26 cellular contexts compared by ENCODE assay signal in genomic region chr15:55348281-55348778, GRCh38. TPM values are rescaled to one million over a fixed set of nuclear protein-coding genes. Genes with fewer than 3 reads are reported as not detected.
DNase-seq lines count a peak whose midpoint lies in the region; ATAC-seq, FAIRE-seq and TF ChIP-seq lines count a peak whose summit lies in the region.
"Had no signal": no experiment of that assay in that cellular context is flagged by ENCODE, and none has a peak within 500 bp of the region (broad histone marks: within the 10 kb centered on the region; RNA-seq: fewer than 3 reads in every experiment).

No MANE protein-coding gene starts in this region.

- no peak overlapping the region for H2BK20ac ChIP-seq in H9 (ENCODE audit: low read depth, low read length, poor library complexity, severe bottlenecking)

- H3K9me3 Mint-ChIP-seq in CD8-positive, alpha-beta T cell: no peaks in the 10 kb centered on the region
- no peaks in the 10 kb centered on the region for H3K9me3 Mint-ChIP-seq in H9
- H3K9me3 Mint-ChIP-seq: CD4-positive, alpha-beta T cell had no signal

- H2BK15ac ChIP-seq in H9 (ENCODE audit: low read depth, low read length) (no peak overlapping the region), mesendoderm (replicated peaks; ENCODE audit: low read depth) (no peak overlapping the region)

- H3K18ac ChIP-seq in H9 (ENCODE audit: insufficient read length, low read depth, low read length) (no peak overlapping the region), mesendoderm (ENCODE audit: low read length) (no peak overlapping the region)

- H3K14ac ChIP-seq in H9 (ENCODE audit: insufficient read depth, low read length): no peak overlapping the region

- no CpG with 5 or more reads among the region's 4 CpGs for WGBS in H9 (ENCODE audit: extremely low coverage, insufficient read length, low lambda C conversion rate)
- 49% methylated on average over 4 of the region's 4 CpGs for WGBS in K562 (ENCODE audit: insufficient coverage, low coverage, missing lambda C conversion rate)
- WGBS in mesendoderm (ENCODE audit: extremely low coverage, insufficient coverage, low lambda C conversion rate): no CpG with 5 or more reads among the region's 4 CpGs
- WGBS in mammary epithelial cell (ENCODE audit: low coverage, missing lambda C conversion rate): 54% methylated on average over 4 of the region's 4 CpGs

- ATAC-seq in CD8-positive, alpha-beta T cell: no peak
- ATAC-seq in K562: peak; percentile 63
- ATAC-seq: GM12878, Panc1 had no signal

- H4K20me1 ChIP-seq in H9 (ENCODE audit: control insufficient read depth, insufficient read depth, insufficient read length) (no peaks in the 10 kb centered on the region), K562 (replicated peaks; ENCODE audit: control insufficient read depth, insufficient read depth, low read length) (no peaks in the 10 kb centered on the region; the same call in 1 of the 2 replicates), mammary epithelial cell (ENCODE audit: insufficient read depth, low read length) (no peaks in the 10 kb centered on the region)
- H4K20me1 ChIP-seq: BLaER1 treated with 17β-estradiol and CSF1 and Interleukin-3, amounts not matched to agents 10 nM and 100 nM had no signal

- H3K4me3 ChIP-seq in CD8-positive, alpha-beta T cell (ENCODE audit: low read depth, low read length): no peak overlapping the region
- H3K4me3 ChIP-seq in K562: no peak overlapping the region
- no peak overlapping the region for H3K4me3 ChIP-seq in mesendoderm (ENCODE audit: low read length)
- H3K4me3 ChIP-seq in mammary epithelial cell (replicated peaks in 1 of 3; ENCODE audit: insufficient read depth in 1 of 3, low read depth in 2 of 3, low read length in 3 of 3): no peak overlapping the region
- H3K4me3 ChIP-seq: BLaER1 treated with 17β-estradiol and CSF1 and Interleukin-3, amounts not matched to agents 10 nM and 100 nM; GM12878; SK-N-MC had no signal

- no peak overlapping the region for H3K23ac ChIP-seq in H9 (ENCODE audit: insufficient read length, low read depth, low read length)
- H3K23ac ChIP-seq in mesendoderm (ENCODE audit: low read length): no peak overlapping the region

- H3K36me3 ChIP-seq in CD8-positive, alpha-beta T cell (ENCODE audit: insufficient read depth, low read length): no peaks in the 10 kb centered on the region
- H3K36me3 ChIP-seq in K562 (ENCODE audit: control insufficient read depth, insufficient read depth, low read length) (peaks cover 28% of the 10 kb centered on the region), mesendoderm (ENCODE audit: control insufficient read depth, insufficient read depth, low read length) (no peaks in the 10 kb centered on the region), mammary epithelial cell (ENCODE audit: insufficient read depth, low read length) (no peaks in the 10 kb centered on the region)

- H2BK12ac ChIP-seq in H9 (ENCODE audit: insufficient read length, low read depth, low read length): no peak overlapping the region

- no peak overlapping the region for H2AK5ac ChIP-seq in H9 (ENCODE audit: insufficient read length, low read length)
- H2AK5ac ChIP-seq in mesendoderm (ENCODE audit: low read length): no peak overlapping the region

- H3K23me2 ChIP-seq in H9 (ENCODE audit: insufficient read length, low read depth, low read length, poor library complexity, severe bottlenecking): no peaks in the 10 kb centered on the region

- H3K79me1 ChIP-seq in H9 (ENCODE audit: insufficient read depth, low read depth, low read length, poor library complexity, severe bottlenecking) (no peaks in the 10 kb centered on the region), mesendoderm (ENCODE audit: low read length) (no peaks in the 10 kb centered on the region)

- H3K4me1 ChIP-seq in CD8-positive, alpha-beta T cell (ENCODE audit: insufficient read depth, low read length): no peaks in the 10 kb centered on the region
- H3K4me1 ChIP-seq in H9 (ENCODE audit: insufficient read depth, low read length) (peaks cover 8% of the 10 kb centered on the region), K562 (replicated peaks in 1 of 2; ENCODE audit: control insufficient read depth in 2 of 2, insufficient read depth in 2 of 2, low read length in 2 of 2) (peaks cover 0 to 4% of the 10 kb centered on the region in 2 experiments; a peak in 3 of 5 replicates), mesendoderm (ENCODE audit: control insufficient read depth, low read depth, low read length) (peaks cover 3% of the 10 kb centered on the region), mammary epithelial cell (ENCODE audit: insufficient read depth, low read length) (peaks cover 8% of the 10 kb centered on the region)

- dilution Hi-C loops in mammary epithelial cell (cut with HindIII; ENCODE audit: low sequenced_read_pairs): no loop called here

- H2AFZ ChIP-seq in H9 (ENCODE audit: low read length) (no peak overlapping the region), K562 (ENCODE audit: low read depth, low read length) (no peak overlapping the region), mammary epithelial cell (ENCODE audit: low read depth, low read length) (no peak overlapping the region)

- H3K4me2 ChIP-seq in H9 (ENCODE audit: insufficient read depth, insufficient read length, low read length): no peak overlapping the region
- H3K4me2 ChIP-seq in K562 (ENCODE audit: insufficient read depth, low read length): no peak overlapping the region
- no peak overlapping the region for H3K4me2 ChIP-seq in mesendoderm (ENCODE audit: low read length)
- H3K4me2 ChIP-seq in mammary epithelial cell (ENCODE audit: insufficient read depth, low read depth, low read length): no peak overlapping the region
- H3K4me2 ChIP-seq: BLaER1 treated with 17β-estradiol and CSF1 and Interleukin-3, amounts not matched to agents 10 nM and 100 nM had no signal

- H3K4me1 Mint-ChIP-seq in CD8-positive, alpha-beta T cell (ENCODE audit: low read depth): no peaks in the 10 kb centered on the region
- H3K4me1 Mint-ChIP-seq in H9: peaks cover 25 to 28% of the 10 kb centered on the region in 2 experiments

- H3K79me2 ChIP-seq in H9 (ENCODE audit: insufficient read depth, low read length): no peaks in the 10 kb centered on the region
- no peaks in the 10 kb centered on the region for H3K79me2 ChIP-seq in K562 (ENCODE audit: control insufficient read depth, insufficient read depth, low read length)
- H3K79me2 ChIP-seq in mesendoderm (ENCODE audit: control insufficient read depth, insufficient read depth, low read length): no peaks in the 10 kb centered on the region
- no peaks in the 10 kb centered on the region for H3K79me2 ChIP-seq in mammary epithelial cell (ENCODE audit: insufficient read depth, low read length)

- in situ Hi-C loops in K562 (cut with MboI) (no loop called here), mammary epithelial cell (cut with MboI; ENCODE audit: low sequenced_read_pairs in 2 of 2) (no loop called here)

- H2BK5ac ChIP-seq in H9 (ENCODE audit: insufficient read length, low read length): no peak overlapping the region
- no peak overlapping the region for H2BK5ac ChIP-seq in mesendoderm (ENCODE audit: low read length)

- no peaks in the 10 kb centered on the region for H3K9me1 ChIP-seq in K562 (ENCODE audit: control insufficient read depth, insufficient read depth, low read length)

- no peak for TF ChIP-seq POLR2A in K562 (conservative IDR thresholded peaks at IDR 0.05)
- TF ChIP-seq POLR2A in H54 (IDR thresholded peaks at IDR 0.05; ENCODE audit: low read depth, low read length): no peak

- POLR2A ChIA-PET in CD8-positive, alpha-beta T cell (lab: Charles Lee): no interaction called here
- POLR2A ChIA-PET in K562 (lab: Yijun Ruan, JAX): interaction anchor here (0.7 to 1.2 kb wide), 3 partner anchors 10 to 185 kb away, joined by 3 to 4 read pairs (median 3); no protein-coding TSS in a partner anchor

- H3K4me3 Mint-ChIP-seq in CD8-positive, alpha-beta T cell: no peak overlapping the region
- no peak overlapping the region for H3K4me3 Mint-ChIP-seq in H9
- H3K4me3 Mint-ChIP-seq: CD4-positive, alpha-beta T cell had no signal

- no peak for TF ChIP-seq EP300 in K562 (IDR thresholded peaks at IDR 0.05; ENCODE audit: low read length)

- no peak overlapping the region for H4K8ac ChIP-seq in H9 (replicated peaks; ENCODE audit: insufficient read length, low read depth, low read length)
- no peak overlapping the region for H4K8ac ChIP-seq in mesendoderm (ENCODE audit: low read depth, low read length)

- H3K27me3 ChIP-seq in CD8-positive, alpha-beta T cell (ENCODE audit: insufficient read depth, low read length): no peaks in the 10 kb centered on the region
- H3K27me3 ChIP-seq in H9 (ENCODE audit: insufficient read depth, low read length) (no peaks in the 10 kb centered on the region), K562 (ENCODE audit: control insufficient read depth in 2 of 2, insufficient read depth in 2 of 2, low read length in 2 of 2) (no peaks in the 10 kb centered on the region), mesendoderm (ENCODE audit: insufficient read depth, low read length, poor library complexity) (no peaks in the 10 kb centered on the region), mammary epithelial cell (ENCODE audit: insufficient read depth, low read length) (no peaks in the 10 kb centered on the region)
- H3K27me3 ChIP-seq: BLaER1 treated with 17β-estradiol and CSF1 and Interleukin-3, amounts not matched to agents 10 nM and 100 nM had no signal

- H4K5ac ChIP-seq in H9 (ENCODE audit: insufficient read length, low read depth, low read length) (no peak overlapping the region), mesendoderm (ENCODE audit: low read length) (no peak overlapping the region)

- no peaks in the 10 kb centered on the region for H3K9me3 ChIP-seq in CD8-positive, alpha-beta T cell (ENCODE audit: low read length)
- H3K9me3 ChIP-seq in H9 (ENCODE audit: control insufficient read depth, low read depth, low read length) (no peaks in the 10 kb centered on the region), K562 (replicated peaks; ENCODE audit: control insufficient read depth, insufficient read depth, low read depth, low read length) (no peaks in the 10 kb centered on the region), mammary epithelial cell (replicated peaks; ENCODE audit: insufficient read depth, low read length) (no peaks in the 10 kb centered on the region)

- no peak for FAIRE-seq in K562 (lab: Jason Lieb, UNC)
- FAIRE-seq in H54 (lab: Jason Lieb, UNC): no peak
- FAIRE-seq: A204.1, G401.6, GM12878, H1 had no signal

- H3K4ac ChIP-seq in H9 (ENCODE audit: low read depth, low read length) (no peak overlapping the region), mesendoderm (ENCODE audit: low read depth, low read length) (no peak overlapping the region)

- BruUV-seq in K562 (replicated peaks; lab: Mats Ljungman, UMichigan): no TSS peak
- no TSS peak for BruUV-seq in mammary epithelial cell (replicated peaks; lab: Mats Ljungman, UMichigan)

- H3T11ph ChIP-seq in H9 (ENCODE audit: low read length): no peak overlapping the region

- TF ChIP-seq CTCF in CD8-positive, alpha-beta T cell (IDR thresholded peaks at IDR 0.05): no peak
- no peak for TF ChIP-seq CTCF in H9 (conservative IDR thresholded peaks at IDR 0.05)
- TF ChIP-seq CTCF in K562 (IDR thresholded peaks at IDR 0.05 in 2 of 3, conservative IDR thresholded peaks at IDR 0.05 in 1 of 3; ENCODE audit: insufficient read depth in 2 of 3, low read depth in 1 of 3, low read length in 3 of 3): no peak
- TF ChIP-seq CTCF in mammary epithelial cell (conservative IDR thresholded peaks at IDR 0.05 in 1 of 2, IDR thresholded peaks at IDR 0.05 in 1 of 2; ENCODE audit: extremely low read depth in 1 of 2, insufficient read depth in 1 of 2, low read depth in 1 of 2, low read length in 2 of 2): no peak

- no peak overlapping the region for H3K27ac ChIP-seq in CD8-positive, alpha-beta T cell (ENCODE audit: low read depth, low read length)
- H3K27ac ChIP-seq in H9 (ENCODE audit: insufficient read length, low read depth, low read length) (no peak overlapping the region), K562 (ENCODE audit: extremely low read depth, low read depth, low read length) (no peak overlapping the region), mesendoderm (ENCODE audit: low read depth, low read length) (no peak overlapping the region), mammary epithelial cell (ENCODE audit: insufficient read depth, low read depth, low read length) (no peak overlapping the region)
- H3K27ac ChIP-seq: BLaER1 treated with 17β-estradiol and CSF1 and Interleukin-3, amounts not matched to agents 10 nM and 100 nM; SK-N-MC had no signal

- no peaks in the 10 kb centered on the region for H3K27me3 Mint-ChIP-seq in CD8-positive, alpha-beta T cell (ENCODE audit: low read depth)
- no peaks in the 10 kb centered on the region for H3K27me3 Mint-ChIP-seq in H9 (ENCODE audit: low read depth)
- H3K27me3 Mint-ChIP-seq: CD4-positive, alpha-beta T cell had no signal

- H3K56ac ChIP-seq in H9 (ENCODE audit: insufficient read length, low read depth, low read length) (no peak overlapping the region), mesendoderm (ENCODE audit: low read length) (no peak overlapping the region)

- no peak overlapping the region for H3K9ac ChIP-seq in H9 (ENCODE audit: extremely low read depth, insufficient read length, low read length)
- H3K9ac ChIP-seq in K562 (ENCODE audit: insufficient read depth in 1 of 2, low read depth in 2 of 2, low read length in 2 of 2): no peak overlapping the region
- H3K9ac ChIP-seq in mesendoderm (ENCODE audit: low read length): no peak overlapping the region
- H3K9ac ChIP-seq in mammary epithelial cell (ENCODE audit: insufficient read depth, low read length): no peak overlapping the region
- H3K9ac ChIP-seq: BLaER1 treated with 17β-estradiol and CSF1 and Interleukin-3, amounts not matched to agents 10 nM and 100 nM had no signal

- no peak for DNase-seq in CD8-positive, alpha-beta T cell
- DNase-seq in H9: peak; percentile 69
- DNase-seq in K562 (ENCODE audit: extremely low read depth in 1 of 4, low spot score in 3 of 4): peak in 1 of 4 experiments; percentile 8
- DNase-seq in mesendoderm: peak; percentile 31
- DNase-seq in mammary epithelial cell: no peak
- no peak for DNase-seq in GF-D8 (lab: John Stamatoyannopoulos, UW)
- no peak for DNase-seq in H54 (ENCODE audit: insufficient read length, low spot score)
- no peak for DNase-seq in RPMI8226
- DNase-seq: AML-193; CD4-positive, alpha-beta T cell; COR-L47; DMS53; KBM-7; NCI-H2029; NCI-H226; NCI-H510A; NCI-H69; SIG-M5; SW 1271 had no signal

- no peak overlapping the region for H4K91ac ChIP-seq in H9 (ENCODE audit: insufficient read length, low read depth, low read length)

- TF ChIP-seq RAD21 in K562 (CRISPR knock-in tag; conservative IDR thresholded peaks at IDR 0.05 in 1 of 2, IDR thresholded peaks at IDR 0.05 in 1 of 2): no peak

- peak overlapping the region; percentile 71 for H3K27ac Mint-ChIP-seq in CD8-positive, alpha-beta T cell
- H3K27ac Mint-ChIP-seq in H9: no peak overlapping the region
- H3K27ac Mint-ChIP-seq: CD4-positive, alpha-beta T cell had no signal

- H2BK120ac ChIP-seq in H9 (ENCODE audit: low read depth, low read length, poor library complexity, severe bottlenecking) (no peak overlapping the region), mesendoderm (ENCODE audit: low read depth, low read length) (no peak overlapping the region)

- CTCF ChIA-PET in CD8-positive, alpha-beta T cell (lab: Charles Lee): no interaction called here
- CTCF ChIA-PET in K562 (lab: Yijun Ruan, JAX; ENCODE audit: low intra/inter-chr PET ratio) (no interaction called here), mammary epithelial cell (lab: Charles Lee; ENCODE audit: low non-redundant PET) (no interaction called here)

- H3K36me3 Mint-ChIP-seq in CD8-positive, alpha-beta T cell: peaks cover 58% of the 10 kb centered on the region
- H3K36me3 Mint-ChIP-seq in H9 (ENCODE audit: insufficient read depth in 1 of 3, low read depth in 3 of 3): peaks cover 0 to 3% (median 0%) of the 10 kb centered on the region in 3 experiments; a peak in 1 of 7 replicates

- intact Hi-C loops in CD8-positive, alpha-beta T cell (cut with DNase I, micrococcal nuclease): no loop called here
- intact Hi-C loops in K562 (cut with micrococcal nuclease) (no loop called here), mammary epithelial cell (cut with micrococcal nuclease) (no loop called here)

RNA-seq across cellular contexts. Expression of gene PIGB, which starts 29.3 kb away (rescaled TPM):
- 10 to 100 TPM; 17.8 to 19.2 TPM for total RNA-seq in CD8-positive, alpha-beta T cell
- 6.7 and 9.0 TPM in 2 replicates for total RNA-seq in H9 (2021)
- 28.2 and 49.6 TPM in 2 replicates for total RNA-seq in K562 (2011; cell fraction: chromatin; rRNA removed; ENCODE audit: low replicate concordance)
- total RNA-seq in K562 (2011; cell fraction: nucleolus; rRNA removed): 20.2 and 21.6 TPM in 2 replicates
- 40.3 and 47.6 TPM in 2 replicates for total RNA-seq in K562 (2011; cell fraction: nucleoplasm; rRNA removed)
- total RNA-seq in K562 (2014; rRNA removed): 9.9 and 13.3 TPM in 2 replicates
- total RNA-seq in K562 (2014; rRNA removed; fragmentation: Illumina TruSeq; extraction: Trizol): 18.2 and 24.4 TPM in 2 replicates
- 18.2 and 20.2 TPM in 2 replicates for total RNA-seq in K562 (2015; rRNA removed; fragmentation: Illumina TruSeq; extraction: Trizol)
- total RNA-seq in K562 (2021): 12.8 and 14.4 TPM in 2 replicates
- polyA plus RNA-seq in K562 (2011; rRNA removed): 25.3 and 32.3 TPM in 2 replicates
- polyA plus RNA-seq in K562 (2011; cell fraction: cytosol; rRNA removed): 10.9 and 18.3 TPM in 2 replicates
- polyA plus RNA-seq in K562 (2011; cell fraction: nucleus; rRNA removed): 15.3 and 23.2 TPM in 2 replicates
- 8.4 and 12.3 TPM in 2 replicates for polyA plus RNA-seq in K562 (2012)
- polyA plus RNA-seq in K562 (2014; fragmentation: Illumina TruSeq; extraction: Trizol): 14.1 and 15.2 TPM in 2 replicates
- 10 to 100 TPM; 21.0 to 24.4 TPM for polyA plus RNA-seq in K562 (2014; fragmentation: Nextera tagmentation; extraction: Ambion mirVana)
- polyA plus RNA-seq in K562 (2014; rRNA removed): 12.5 and 15.0 TPM in 2 replicates
- 20.1 and 24.1 TPM in 2 replicates for polyA minus RNA-seq in K562 (2011; rRNA and poly(A)+ RNA removed)
- polyA minus RNA-seq in K562 (2011; cell fraction: cytosol; rRNA and poly(A)+ RNA removed): 5.9 and 11.3 TPM in 2 replicates
- 16.3 and 24.3 TPM in 2 replicates for polyA minus RNA-seq in K562 (2011; cell fraction: nucleus; rRNA and poly(A)+ RNA removed)
- polyA plus RNA-seq in mesendoderm (2013, experiment 1 of 2): 3.5 TPM
- 3.3 TPM for polyA plus RNA-seq in mesendoderm (2013, experiment 2 of 2)
- 10 to 100 TPM; 23.8 to 24.4 TPM for total RNA-seq in mammary epithelial cell
- polyA plus RNA-seq in mammary epithelial cell: 12.0 TPM
- polyA minus RNA-seq in mammary epithelial cell: 11.1 TPM

RNA-seq across cellular contexts. Expression of gene PIGBOS1, which starts 29.4 kb away (rescaled TPM):
- 1 to 10 TPM; 6.4 to 6.8 TPM for total RNA-seq in CD8-positive, alpha-beta T cell
- total RNA-seq in H9 (2021): 10.4 and 11.5 TPM in 2 replicates
- 26.3 and 32.2 TPM in 2 replicates for total RNA-seq in K562 (2011; cell fraction: chromatin; rRNA removed; ENCODE audit: low replicate concordance)
- 27.1 and 33.7 TPM in 2 replicates for total RNA-seq in K562 (2011; cell fraction: nucleolus; rRNA removed)
- 30.8 and 33.2 TPM in 2 replicates for total RNA-seq in K562 (2011; cell fraction: nucleoplasm; rRNA removed)
- total RNA-seq in K562 (2014; rRNA removed): 25.8 and 30.1 TPM in 2 replicates
- total RNA-seq in K562 (2014; rRNA removed; fragmentation: Illumina TruSeq; extraction: Trizol): 41.7 and 47.8 TPM in 2 replicates
- 50.0 and 51.3 TPM in 2 replicates for total RNA-seq in K562 (2015; rRNA removed; fragmentation: Illumina TruSeq; extraction: Trizol)
- 22.8 and 25.2 TPM in 2 replicates for total RNA-seq in K562 (2021)
- polyA plus RNA-seq in K562 (2011; rRNA removed): 21.0 and 33.2 TPM in 2 replicates
- 22.3 and 33.0 TPM in 2 replicates for polyA plus RNA-seq in K562 (2011; cell fraction: cytosol; rRNA removed)
- polyA plus RNA-seq in K562 (2011; cell fraction: nucleus; rRNA removed): 5.2 and 8.8 TPM in 2 replicates
- 39.0 and 39.5 TPM in 2 replicates for polyA plus RNA-seq in K562 (2012)
- polyA plus RNA-seq in K562 (2014; fragmentation: Illumina TruSeq; extraction: Trizol): 37.4 and 41.4 TPM in 2 replicates
- polyA plus RNA-seq in K562 (2014; fragmentation: Nextera tagmentation; extraction: Ambion mirVana): 10 to 100 TPM; 70.4 to 76.2 TPM
- polyA plus RNA-seq in K562 (2014; rRNA removed): 46.0 and 46.5 TPM in 2 replicates
- 7.0 and 7.4 TPM in 2 replicates for polyA minus RNA-seq in K562 (2011; rRNA and poly(A)+ RNA removed)
- polyA minus RNA-seq in K562 (2011; cell fraction: cytosol; rRNA and poly(A)+ RNA removed): 4.7 and 6.5 TPM in 2 replicates
- 6.7 and 21.1 TPM in 2 replicates for polyA minus RNA-seq in K562 (2011; cell fraction: nucleus; rRNA and poly(A)+ RNA removed)
- polyA plus RNA-seq in mesendoderm (2013, experiment 1 of 2): 12.3 TPM
- 13.0 TPM for polyA plus RNA-seq in mesendoderm (2013, experiment 2 of 2)
- total RNA-seq in mammary epithelial cell: 10 to 100 TPM in 1 of 2 donors, 1 to 10 TPM in 1; 3.8 to 10.9 TPM
- 13.8 TPM for polyA plus RNA-seq in mammary epithelial cell
- polyA minus RNA-seq in mammary epithelial cell: not detected

RNA-seq across cellular contexts. Expression of gene RAB27A, which starts 58.7 kb away (rescaled TPM):
- 10 to 100 TPM; 14.9 to 16.9 TPM for total RNA-seq in CD8-positive, alpha-beta T cell
- total RNA-seq in H9 (2021) (6.0 and 6.8 TPM in 2 replicates), K562 (2014; rRNA removed) (44.7 and 46.7 TPM in 2 replicates), K562 (2014; rRNA removed; fragmentation: Illumina TruSeq; extraction: Trizol) (80.4 and 103 TPM in 2 replicates), K562 (2015; rRNA removed; fragmentation: Illumina TruSeq; extraction: Trizol) (31.4 and 31.5 TPM in 2 replicates), K562 (2021) (85.9 and 90.2 TPM in 2 replicates), mammary epithelial cell (10 to 100 TPM; 14.7 to 25.9 TPM)
- total RNA-seq in K562 (2011; cell fraction: chromatin; rRNA removed; ENCODE audit: low replicate concordance): 30.2 and 106 TPM in 2 replicates
- 15.7 and 21.6 TPM in 2 replicates for total RNA-seq in K562 (2011; cell fraction: nucleolus; rRNA removed)
- 67.8 and 109 TPM in 2 replicates for total RNA-seq in K562 (2011; cell fraction: nucleoplasm; rRNA removed)
- polyA plus RNA-seq in K562 (2011; rRNA removed) (145 and 171 TPM in 2 replicates), K562 (2014; fragmentation: Illumina TruSeq; extraction: Trizol) (128 TPM in 2 replicates), K562 (2014; fragmentation: Nextera tagmentation; extraction: Ambion mirVana) (10 to 100 TPM; 55.1 to 59.3 TPM), K562 (2014; rRNA removed) (113 and 118 TPM in 2 replicates), mammary epithelial cell (19.5 TPM)
- 37.8 and 101 TPM in 2 replicates for polyA plus RNA-seq in K562 (2011; cell fraction: cytosol; rRNA removed)
- polyA plus RNA-seq in K562 (2011; cell fraction: nucleus; rRNA removed): 27.7 and 51.9 TPM in 2 replicates
- 57.6 and 84.6 TPM in 2 replicates for polyA plus RNA-seq in K562 (2012)
- 142 and 170 TPM in 2 replicates for polyA minus RNA-seq in K562 (2011; rRNA and poly(A)+ RNA removed)
- polyA minus RNA-seq in K562 (2011; cell fraction: cytosol; rRNA and poly(A)+ RNA removed): 39.3 and 46.7 TPM in 2 replicates
- polyA minus RNA-seq in K562 (2011; cell fraction: nucleus; rRNA and poly(A)+ RNA removed): 15.1 and 33.4 TPM in 2 replicates
- 8.6 TPM for polyA plus RNA-seq in mesendoderm (2013, experiment 1 of 2)
- polyA plus RNA-seq in mesendoderm (2013, experiment 2 of 2): 8.3 TPM
- polyA minus RNA-seq in mammary epithelial cell: 30.4 TPM

RNA-seq across cellular contexts. Expression of gene CCPG1, which starts 59.8 kb away (rescaled TPM):
- 10 to 100 TPM; 35.5 to 37.6 TPM for total RNA-seq in CD8-positive, alpha-beta T cell
- total RNA-seq in H9 (2021) (9.0 and 9.3 TPM in 2 replicates), K562 (2014; rRNA removed) (29.0 and 33.0 TPM in 2 replicates), K562 (2014; rRNA removed; fragmentation: Illumina TruSeq; extraction: Trizol) (54.9 and 76.1 TPM in 2 replicates), K562 (2015; rRNA removed; fragmentation: Illumina TruSeq; extraction: Trizol) (32.7 and 35.4 TPM in 2 replicates), K562 (2021) (41.9 and 48.7 TPM in 2 replicates), mammary epithelial cell (10 to 100 TPM; 38.2 to 66.5 TPM)
- 52.4 and 135 TPM in 2 replicates for total RNA-seq in K562 (2011; cell fraction: chromatin; rRNA removed; ENCODE audit: low replicate concordance)
- 18.8 and 28.3 TPM in 2 replicates for total RNA-seq in K562 (2011; cell fraction: nucleolus; rRNA removed)
- total RNA-seq in K562 (2011; cell fraction: nucleoplasm; rRNA removed): 41.9 and 56.3 TPM in 2 replicates
- polyA plus RNA-seq in K562 (2011; rRNA removed) (43.8 and 44.3 TPM in 2 replicates), K562 (2014; fragmentation: Illumina TruSeq; extraction: Trizol) (44.5 and 47.3 TPM in 2 replicates), K562 (2014; fragmentation: Nextera tagmentation; extraction: Ambion mirVana) (10 to 100 TPM; 37.1 to 41.1 TPM), K562 (2014; rRNA removed) (24.5 and 33.0 TPM in 2 replicates), mammary epithelial cell (8.4 TPM)
- 6.3 and 13.6 TPM in 2 replicates for polyA plus RNA-seq in K562 (2011; cell fraction: cytosol; rRNA removed)
- polyA plus RNA-seq in K562 (2011; cell fraction: nucleus; rRNA removed): 10.0 and 19.9 TPM in 2 replicates
- polyA plus RNA-seq in K562 (2012): 20.6 and 150 TPM in 2 replicates
- polyA minus RNA-seq in K562 (2011; rRNA and poly(A)+ RNA removed): 54.8 and 94.0 TPM in 2 replicates
- 22.1 and 27.6 TPM in 2 replicates for polyA minus RNA-seq in K562 (2011; cell fraction: cytosol; rRNA and poly(A)+ RNA removed)
- 9.7 and 20.3 TPM in 2 replicates for polyA minus RNA-seq in K562 (2011; cell fraction: nucleus; rRNA and poly(A)+ RNA removed)
- 19.6 TPM for polyA plus RNA-seq in mesendoderm (2013, experiment 1 of 2)
- 19.2 TPM for polyA plus RNA-seq in mesendoderm (2013, experiment 2 of 2)
- 17.9 TPM for polyA minus RNA-seq in mammary epithelial cell

RNA-seq across cellular contexts. Expression of gene PIERCE2, which starts 60.0 kb away (rescaled TPM):
- not detected for total RNA-seq in CD8-positive, alpha-beta T cell
- total RNA-seq in H9 (2021): 0.44 TPM in 1 of 2 replicates, not detected in the other
- 0.69 TPM in 1 of 2 replicates, not detected in the other for total RNA-seq in K562 (2011; cell fraction: chromatin; rRNA removed; ENCODE audit: low replicate concordance)
- total RNA-seq in K562 (2011; cell fraction: nucleolus; rRNA removed): 1.1 TPM in 1 of 2 replicates, not detected in the other
- total RNA-seq in K562 (2011; cell fraction: nucleoplasm; rRNA removed): 0.66 and 1.3 TPM in 2 replicates
- 2.3 and 2.9 TPM in 2 replicates for total RNA-seq in K562 (2014; rRNA removed)
- 2.9 and 3.3 TPM in 2 replicates for total RNA-seq in K562 (2014; rRNA removed; fragmentation: Illumina TruSeq; extraction: Trizol)
- total RNA-seq in K562 (2015; rRNA removed; fragmentation: Illumina TruSeq; extraction: Trizol): 1.8 and 2.9 TPM in 2 replicates
- 2.0 and 3.1 TPM in 2 replicates for total RNA-seq in K562 (2021)
- polyA plus RNA-seq in K562 (2011; rRNA removed): 3.1 and 4.2 TPM in 2 replicates
- polyA plus RNA-seq in K562 (2011; cell fraction: cytosol; rRNA removed): 1.1 and 2.3 TPM in 2 replicates
- polyA plus RNA-seq in K562 (2011; cell fraction: nucleus; rRNA removed): 0.43 and 0.70 TPM in 2 replicates
- polyA plus RNA-seq in K562 (2012): 2.5 and 13.9 TPM in 2 replicates
- polyA plus RNA-seq in K562 (2014; fragmentation: Illumina TruSeq; extraction: Trizol): 4.1 and 4.8 TPM in 2 replicates
- 1 to 10 TPM; 4.0 to 4.2 TPM for polyA plus RNA-seq in K562 (2014; fragmentation: Nextera tagmentation; extraction: Ambion mirVana)
- polyA plus RNA-seq in K562 (2014; rRNA removed): 3.8 and 4.4 TPM in 2 replicates
- 0.42 and 0.45 TPM in 2 replicates for polyA minus RNA-seq in K562 (2011; rRNA and poly(A)+ RNA removed)
- 2.0 TPM in 1 of 2 replicates, not detected in the other for polyA minus RNA-seq in K562 (2011; cell fraction: cytosol; rRNA and poly(A)+ RNA removed)
- polyA minus RNA-seq in K562 (2011; cell fraction: nucleus; rRNA and poly(A)+ RNA removed): 0.67 TPM in 1 of 2 replicates, not detected in the other
- polyA plus RNA-seq in mesendoderm (2013, experiment 1 of 2): 6.0 TPM
- 6.3 TPM for polyA plus RNA-seq in mesendoderm (2013, experiment 2 of 2)
- total RNA-seq in mammary epithelial cell: 1 to 10 TPM; 2.5 to 3.3 TPM
- 2.3 TPM for polyA plus RNA-seq in mammary epithelial cell
- polyA minus RNA-seq in mammary epithelial cell: not detected
- total RNA-seq: CD4-positive, alpha-beta T cell had no signal

Comparison
In these comparisons a context has a peak if more than half of its experiments do, and no peak if none do; other contexts are left out.
1. DNase-seq: peak in H9 (single experiment) and mesendoderm (single experiment); none in CD8-positive, alpha-beta T cell (0 of 7), mammary epithelial cell (single experiment), GF-D8 (single experiment), H54 (single experiment) and RPMI8226 (single experiment).